Comparison of ENCODE assay signal across 21 cellular contexts in genomic region chr16:86909359-86910145, GRCh38.
"Had no signal": no experiment of that assay in that cellular context is flagged by ENCODE, and none has a peak within 500 bp of the region (broad histone marks: within the 10 kb centered on the region; RNA-seq: fewer than 3 reads in every experiment).

No MANE protein-coding gene starts in this region.

- H3K9me3 ChIP-seq: body of pancreas, gastroesophageal sphincter, thoracic aorta, vagina had no signal

- H3K36me3 ChIP-seq: cardiac muscle cell, gastroesophageal sphincter, thoracic aorta, vagina had no signal

- H3K27ac ChIP-seq: body of pancreas, coronary artery, gastroesophageal sphincter, thoracic aorta, vagina had no signal

- H3K4me1 ChIP-seq: body of pancreas, gastroesophageal sphincter, vagina had no signal

- H3K4me3 ChIP-seq: body of pancreas, cardiac muscle cell, coronary artery, gastroesophageal sphincter, lung, thoracic aorta, vagina had no signal

- H3K27me3 ChIP-seq: body of pancreas, cardiac muscle cell, vagina had no signal

- DNase-seq: activated B cell treated with CpG ODN at 0.5 μM for 24 hours; activated CD4-positive, alpha-beta T cell treated with anti-CD3 and anti-CD28 coated beads, Interleukin-2, amount 50 U/mL, for 1 hour; activated CD8-positive, alpha-beta T cell treated with anti-CD3 and anti-CD28 coated beads for 36 hours; activated naive CD4-positive, alpha-beta T cell treated with Interleukin-2 at 50 U/mL for 16 hours; activated T-cell treated with anti-CD3 and anti-CD28 coated beads, Interleukin-2, amount 50 U/mL, for 4 hours; body of pancreas; effector memory CD8-positive, alpha-beta T cell; erythroblast; kidney glomerular epithelial cell; posterior cingulate gyrus; right cardiac atrium; stimulated activated CD4-positive, alpha-beta T cell treated with anti-CD3 and anti-CD28 coated beads, Interleukin-4, amount 100 ng/mL, for 24 hours; T-helper 1 cell had no signal

- ATAC-seq: activated CD8-positive, alpha-beta T cell treated with anti-CD3 and anti-CD28 coated beads for 36 hours; activated T-cell treated with anti-CD3 and anti-CD28 coated beads, Interleukin-2, amount 50 U/mL, for 4 hours; body of pancreas; effector memory CD8-positive, alpha-beta T cell; gastroesophageal sphincter; left lobe of liver; right cardiac atrium; stimulated activated effector memory CD8-positive, alpha-beta T cell treated with anti-CD3 and anti-CD28 coated beads, Interleukin-12 subunit alpha, Interleukin-12 subunit beta, amount 100 ng/mL, for 72 hours had no signal
